ENCODE assay signal across 26 cellular contexts in the genomic region with DNA sequence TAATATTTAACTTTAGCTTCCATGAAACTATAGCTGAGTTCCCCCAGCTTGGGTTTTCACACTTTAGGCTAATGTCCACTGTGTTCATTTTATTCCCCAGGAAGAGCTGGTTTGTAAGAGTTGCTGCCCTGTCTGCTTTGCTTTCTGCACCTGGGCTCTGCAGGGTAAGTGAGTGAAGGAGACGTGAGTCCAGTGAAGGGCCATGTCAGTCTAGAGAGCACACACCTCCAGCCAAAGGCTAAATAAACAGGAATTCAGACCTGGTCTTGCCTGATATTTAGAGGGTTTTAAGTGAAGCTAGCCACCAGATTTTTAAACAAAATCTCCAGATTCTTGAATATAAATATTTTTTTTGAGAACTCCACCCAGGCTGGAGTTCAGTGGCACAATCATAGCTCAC. TPM values are rescaled to one million over a fixed set of nuclear protein-coding genes. Genes with fewer than 3 reads are reported as not detected.
DNase-seq lines count a peak whose midpoint lies in the region; ATAC-seq and TF ChIP-seq lines count a peak whose summit lies in the region.
"Had no signal": no experiment of that assay in that cellular context is flagged by ENCODE, and none has a peak within 500 bp of the region (broad histone marks: within the 10 kb centered on the region; RNA-seq: fewer than 3 reads in every experiment).

No MANE protein-coding gene starts in this region.

- H3K4me3 ChIP-seq in esophagus squamous epithelium (no peak overlapping the region), osteoblast (ENCODE audit: insufficient read depth, low read length) (no peak overlapping the region), MG63 (no peak overlapping the region), testis (no peak overlapping the region)
- H3K4me3 ChIP-seq: adrenal gland, dorsolateral prefrontal cortex, gastrocnemius medialis, neural progenitor cell, PC-9, transverse colon had no signal

- H3K36me3 ChIP-seq in esophagus squamous epithelium (no peaks in the 10 kb centered on the region), osteoblast (ENCODE audit: insufficient read depth, low read length) (no peaks in the 10 kb centered on the region), MG63 (no peaks in the 10 kb centered on the region), testis (ENCODE audit: low read depth, missing control alignments) (no peaks in the 10 kb centered on the region)
- H3K36me3 ChIP-seq: adrenal gland, gastrocnemius medialis, neural progenitor cell, transverse colon had no signal

- H3K4me2 ChIP-seq in osteoblast (ENCODE audit: insufficient read depth, low read length) = peak overlapping the region; percentile 45
- H3K4me2 ChIP-seq: neural progenitor cell, PC-9 had no signal

- H3K27ac ChIP-seq in esophagus squamous epithelium (peak overlapping the region in 3 of 4 donors; percentile 11 to 61 (median 61)), osteoblast (ENCODE audit: low read depth, low read length) (no peak overlapping the region), testis (no peak overlapping the region)
- H3K27ac ChIP-seq: 22Rv1, dorsolateral prefrontal cortex, neural progenitor cell, PC-9, transverse colon had no signal

- H3K4me1 ChIP-seq in esophagus squamous epithelium (peaks cover 0 to 33% (median 9%) of the 10 kb centered on the region in 3 donors), osteoblast (ENCODE audit: insufficient read depth, low read length) (peaks cover 34% of the 10 kb centered on the region), testis (no peaks in the 10 kb centered on the region)
- H3K4me1 ChIP-seq: gastrocnemius medialis, neural progenitor cell had no signal

- H4K20me1 ChIP-seq in osteoblast (ENCODE audit: insufficient read depth, low read length) = no peaks in the 10 kb centered on the region

- no peak for ATAC-seq in GM18858 (IDR thresholded peaks at IDR 0.05; ENCODE audit: unreplicated experiment)
- ATAC-seq: activated CD4-positive, CD25-positive, alpha-beta regulatory T cell treated with anti-CD3 and anti-CD28 coated beads, Interleukin-2, amount 50 U/mL, for 24 hours had no signal

- no peaks in the 10 kb centered on the region for H3K79me2 ChIP-seq in osteoblast (ENCODE audit: insufficient read depth, low read length)

- no peaks in the 10 kb centered on the region for H3K27me3 ChIP-seq in esophagus squamous epithelium
- no peaks in the 10 kb centered on the region for H3K27me3 ChIP-seq in osteoblast (ENCODE audit: insufficient read depth, low read length)
- no peaks in the 10 kb centered on the region for H3K27me3 ChIP-seq in MG63
- no peaks in the 10 kb centered on the region for H3K27me3 ChIP-seq in testis
- H3K27me3 ChIP-seq: adrenal gland, dorsolateral prefrontal cortex, gastrocnemius medialis, neural progenitor cell, transverse colon had no signal

- no peaks in the 10 kb centered on the region for H3K9me3 ChIP-seq in esophagus squamous epithelium
- H3K9me3 ChIP-seq in osteoblast (ENCODE audit: low read depth, low read length) = no peaks in the 10 kb centered on the region
- H3K9me3 ChIP-seq in MG63 = no peaks in the 10 kb centered on the region
- no peaks in the 10 kb centered on the region for H3K9me3 ChIP-seq in testis
- H3K9me3 ChIP-seq: adrenal gland, gastrocnemius medialis, transverse colon had no signal

- DNase-seq in DMS53 (lab: John Stamatoyannopoulos, UW) = peak; percentile 35
- no peak for DNase-seq in DMS53 treated with DMSO at 0.1 percent for 48 hours (lab: John Stamatoyannopoulos, UW; ENCODE audit: unreplicated experiment)
- DNase-seq in esophagus squamous epithelium (lab: John Stamatoyannopoulos, UW) = no peak
- no peak for DNase-seq in osteoblast (ENCODE audit: insufficient read length, low spot score, missing footprints)
- DNase-seq in DMS79 (lab: John Stamatoyannopoulos, UW) = no peak
- no peak for DNase-seq in MG63
- DNase-seq in testis = no peak
- DNase-seq: activated CD4-positive, alpha-beta T cell treated with anti-CD3 and anti-CD28 coated beads, Interleukin-2, amount 50 U/mL, for 48 hours; activated naive CD4-positive, alpha-beta T cell treated with anti-CD3 and anti-CD28 coated beads for 36 hours; dorsolateral prefrontal cortex; gastrocnemius medialis; hippocampal formation; mesendoderm; NCI-H1417; NCI-H2029; NCI-H526; posterior cingulate gyrus; Right ventricle myocardium superior; stimulated activated CD4-positive, alpha-beta T cell treated with anti-CD3 and anti-CD28 coated beads, Interleukin-4, amount 100 ng/mL, for 24 hours; transverse colon had no signal

- peak overlapping the region; percentile 11 for H2AFZ ChIP-seq in osteoblast (ENCODE audit: low read length)
- H2AFZ ChIP-seq: PC-9 had no signal

- TF ChIP-seq CTCF in esophagus squamous epithelium (IDR thresholded peaks at IDR 0.05) (no peak), osteoblast (IDR thresholded peaks at IDR 0.05; ENCODE audit: extremely low read depth, low read depth, low read length) (no peak), testis (IDR thresholded peaks at IDR 0.05) (no peak)

- 100% methylated on average over 1 of the region's 1 CpG; no CpG with 5 or more reads in 1 of the 2 donors for WGBS in esophagus squamous epithelium, 2 donors
- WGBS in testis, 2 donors = 91 to 93% methylated on average over 1 of the region's 1 CpG

- TF ChIP-seq POLR2A in esophagus squamous epithelium (IDR thresholded peaks at IDR 0.05) (no peak), testis (IDR thresholded peaks at IDR 0.05) (no peak)

- intact Hi-C loops in esophagus squamous epithelium (cut with DNase I) = no loop called here
- intact Hi-C loops in testis (cut with DNase I; ENCODE audit: low total_unique reads) = no loop called here

RNA-seq across cellular contexts. Expression of a gene that starts 24.5 kb away (rescaled TPM):
- total RNA-seq in esophagus squamous epithelium (10 to 100 TPM in 2 of 4 donors, 1 to 10 TPM in 2; 8.6 to 14.5 (median 10.4) TPM), osteoblast (40.5 and 45.4 TPM in 2 replicates), testis (1 to 10 TPM; 6.9 to 9.5 TPM)
- 2.3 and 3.9 TPM in 2 replicates for total RNA-seq in MG63 (2014; rRNA removed; shearing (Covaris generic); ENCODE audit: low replicate concordance)
- polyA plus RNA-seq in testis (ENCODE audit: insufficient read depth, low read depth, low replicate concordance) = 5.9 TPM

Comparison
In these comparisons a context has a peak if more than half of its experiments do, and no peak if none do; other contexts are left out.
1. H3K27ac ChIP-seq: peak in esophagus squamous epithelium (3 of 4); none in osteoblast (single experiment) and testis (0 of 2).